Comparison of ENCODE assay signal across 14 cellular contexts in the genomic region with DNA sequence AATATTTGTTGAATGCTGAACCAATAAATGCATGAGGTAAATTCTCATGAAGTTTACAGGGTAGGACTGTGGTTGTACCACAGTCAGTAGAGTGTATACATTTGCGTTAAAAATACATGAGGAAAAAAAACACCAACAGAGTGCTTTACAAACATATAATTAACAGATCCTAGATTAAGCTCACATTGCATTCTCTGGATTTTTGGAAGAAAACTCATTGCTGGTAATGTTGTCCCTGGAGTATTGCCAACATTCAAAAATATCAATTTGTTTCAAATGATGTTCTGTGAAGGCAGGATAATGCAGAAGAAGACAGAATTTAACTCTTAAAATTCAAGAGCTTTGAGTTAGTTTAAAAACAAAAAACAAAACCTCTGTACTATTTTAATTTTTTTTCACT.
"Had no signal": no experiment of that assay in that cellular context is flagged by ENCODE, and none has a peak within 500 bp of the region (broad histone marks: within the 10 kb centered on the region; RNA-seq: fewer than 3 reads in every experiment).

No MANE protein-coding gene starts in this region.

- H3K27ac ChIP-seq: breast epithelium, ovary, upper lobe of right lung had no signal

- H3K4me1 ChIP-seq: breast epithelium, upper lobe of right lung had no signal

- DNase-seq: activated B cell treated with CpG ODN at 0.5 μM for 24 hours; activated CD4-positive, alpha-beta memory T cell treated with anti-CD3 and anti-CD28 coated beads for 36 hours; activated CD4-positive, alpha-beta T cell treated with anti-CD3 and anti-CD28 coated beads for 4 hours; activated naive CD4-positive, alpha-beta T cell treated with anti-CD3 and anti-CD28 coated beads for 36 hours; activated T-cell treated with anti-CD3 and anti-CD28 coated beads, Interleukin-2, amount 50 U/mL, for 1 hour; aorta; effector memory CD8-positive, alpha-beta T cell; mesenchymal stem cell; natural killer cell; ovary; stimulated activated naive B cell treated with anti-CD40 and anti-IgM and Interleukin-4, amounts not matched to agents 10 μg/mL and 1 μg/mL and 100 μg/mL, for 72 hours; upper lobe of right lung had no signal

- H3K27me3 ChIP-seq: breast epithelium, ovary, upper lobe of right lung had no signal

- H3K4me3 ChIP-seq: breast epithelium, ovary, upper lobe of right lung had no signal

- ATAC-seq: effector memory CD8-positive, alpha-beta T cell; natural killer cell; sciatic nerve; stimulated activated naive B cell treated with anti-CD40 and anti-IgM and Interleukin-4, amounts not matched to agents 10 μg/mL and 1 μg/mL and 100 μg/mL, for 72 hours; upper lobe of right lung had no signal

- H3K36me3 ChIP-seq: breast epithelium, ovary, upper lobe of right lung had no signal

- H3K9me3 ChIP-seq: breast epithelium, ovary, upper lobe of right lung had no signal
